In genomic region chr2:137220438-137220998, GRCh38 we compare ENCODE assay signal across 22 cellular contexts.
DNase-seq lines count a peak whose midpoint lies in the region; FAIRE-seq and TF ChIP-seq lines count a peak whose summit lies in the region.
"Had no signal": no experiment of that assay in that cellular context is flagged by ENCODE, and none has a peak within 500 bp of the region (broad histone marks: within the 10 kb centered on the region; RNA-seq: fewer than 3 reads in every experiment).

No MANE protein-coding gene starts in this region.

- H3K36me3 ChIP-seq in fibroblast of lung (ENCODE audit: control insufficient read depth, insufficient read depth, low read length) (no peaks in the 10 kb centered on the region), skeletal muscle satellite cell (ENCODE audit: insufficient read depth, low read length) (no peaks in the 10 kb centered on the region)
- H3K36me3 ChIP-seq: BLaER1 treated with 17β-estradiol and CSF1 and Interleukin-3, amounts not matched to agents 10 nM and 100 nM; prostate gland had no signal

- FAIRE-seq in urothelium cell line (lab: Jason Lieb, UNC) = no peak
- FAIRE-seq: HTR-8/SVneo had no signal

- no peaks in the 10 kb centered on the region for H3K9me3 ChIP-seq in fibroblast of lung (ENCODE audit: control insufficient read depth, insufficient read depth, low read depth, low read length)
- no peaks in the 10 kb centered on the region for H3K9me3 ChIP-seq in skeletal muscle satellite cell (replicated peaks; ENCODE audit: low read length)
- H3K9me3 ChIP-seq: BLaER1 treated with 17β-estradiol and CSF1 and Interleukin-3, amounts not matched to agents 10 nM and 100 nM; prostate gland had no signal

- H2AFZ ChIP-seq in fibroblast of lung (ENCODE audit: low read length) = no peak overlapping the region

- no peak for TF ChIP-seq CTCF in HFFc6 (IDR thresholded peaks at IDR 0.05)
- TF ChIP-seq CTCF in fibroblast of lung (conservative IDR thresholded peaks at IDR 0.05 in 1 of 2, IDR thresholded peaks at IDR 0.05 in 1 of 2; ENCODE audit: low read depth in 1 of 2, low read length in 2 of 2) = no peak

- DNase-seq in HFFc6 (peak; percentile 80), amniotic stem cell (lab: John Stamatoyannopoulos, UW) (peak; percentile 14), fibroblast of lung (ENCODE audit: low read depth in 2 of 2) (peak; percentile 43 to 73), urothelium cell line (ENCODE audit: low spot score) (no peak), NCI-H2029 (lab: John Stamatoyannopoulos, UW) (no peak), SHP77 (lab: John Stamatoyannopoulos, UW) (no peak)
- DNase-seq: activated CD8-positive, alpha-beta memory T cell treated with anti-CD3 and anti-CD28 coated beads for 24 hours; activated naive CD8-positive, alpha-beta T cell treated with anti-CD3 and anti-CD28 coated beads, Interleukin-2, amount 50 U/mL, for 24 hours; DND-41; islet precursor cell; mesendoderm; NCI-H510A treated with DMSO at 0.1 percent for 48 hours; SIG-M5; stimulated activated naive CD4-positive, alpha-beta T cell treated with Interleukin-2 at 50 U/mL for 16 hours; T-helper 9 cell; trophoblast cell had no signal

- peaks cover 39% of the 10 kb centered on the region for H3K4me1 Mint-ChIP-seq in HFFc6 (ENCODE audit: low read depth)
- H3K4me1 Mint-ChIP-seq: activated naive CD8-positive, alpha-beta T cell treated with anti-CD3 and anti-CD28 coated beads, Interleukin-2, amount 50 U/mL, for 24 hours; activated T-helper 17 cell treated with anti-CD3 and anti-CD28 coated beads, Interleukin-2, amount 50 U/mL, for 72 hours had no signal

- H3K4me3 ChIP-seq in fibroblast of lung (replicated peaks in 1 of 4; ENCODE audit: control extremely low read depth in 1 of 4, insufficient read depth in 1 of 4, low read depth in 3 of 4, low read length in 4 of 4) = no peak overlapping the region
- no peak overlapping the region for H3K4me3 ChIP-seq in skeletal muscle satellite cell (ENCODE audit: low read length)
- H3K4me3 ChIP-seq: BLaER1 treated with 17β-estradiol and CSF1 and Interleukin-3, amounts not matched to agents 10 nM and 100 nM; prostate gland had no signal

- H3K9ac ChIP-seq in fibroblast of lung (ENCODE audit: insufficient read depth, low read length) = no peak overlapping the region
- no peak overlapping the region for H3K9ac ChIP-seq in skeletal muscle satellite cell (ENCODE audit: low read depth, low read length)
- H3K9ac ChIP-seq: BLaER1 treated with 17β-estradiol and CSF1 and Interleukin-3, amounts not matched to agents 10 nM and 100 nM had no signal

- H3K27me3 ChIP-seq in fibroblast of lung (ENCODE audit: control insufficient read depth, insufficient read depth, low read length) (no peaks in the 10 kb centered on the region), skeletal muscle satellite cell (ENCODE audit: control insufficient read depth, insufficient read depth, low read length) (no peaks in the 10 kb centered on the region)
- H3K27me3 ChIP-seq: BLaER1 treated with 17β-estradiol and CSF1 and Interleukin-3, amounts not matched to agents 10 nM and 100 nM had no signal

- H3K27me3 Mint-ChIP-seq in HFFc6 (ENCODE audit: insufficient read depth) = no peaks in the 10 kb centered on the region
- H3K27me3 Mint-ChIP-seq: activated naive CD8-positive, alpha-beta T cell treated with anti-CD3 and anti-CD28 coated beads, Interleukin-2, amount 50 U/mL, for 24 hours; activated T-helper 17 cell treated with anti-CD3 and anti-CD28 coated beads, Interleukin-2, amount 50 U/mL, for 72 hours; natural killer cell treated with Interleukin-12 subunit alpha and Interleukin-12 subunit beta and Interleukin-15 and Interleukin-18, amount 100 ng/mL, for 72 hours had no signal

- peak overlapping the region; percentile 1; the same call in 1 of the 2 replicates for H3K4me3 Mint-ChIP-seq in HFFc6
- H3K4me3 Mint-ChIP-seq: activated naive CD8-positive, alpha-beta T cell treated with anti-CD3 and anti-CD28 coated beads, Interleukin-2, amount 50 U/mL, for 24 hours; activated T-helper 17 cell treated with anti-CD3 and anti-CD28 coated beads, Interleukin-2, amount 50 U/mL, for 72 hours; natural killer cell treated with Interleukin-12 subunit alpha and Interleukin-12 subunit beta and Interleukin-15 and Interleukin-18, amount 100 ng/mL, for 72 hours had no signal

- H3K4me1 ChIP-seq in fibroblast of lung (ENCODE audit: control insufficient read depth, extremely low read depth, insufficient read depth, low read length) (no peaks in the 10 kb centered on the region), skeletal muscle satellite cell (ENCODE audit: control insufficient read depth, insufficient read depth, low read length) (peaks cover 11% of the 10 kb centered on the region)
- H3K4me1 ChIP-seq: prostate gland had no signal

- peak overlapping the region; percentile 62 for H3K27ac Mint-ChIP-seq in HFFc6
- H3K27ac Mint-ChIP-seq: activated naive CD8-positive, alpha-beta T cell treated with anti-CD3 and anti-CD28 coated beads, Interleukin-2, amount 50 U/mL, for 24 hours; activated T-helper 17 cell treated with anti-CD3 and anti-CD28 coated beads, Interleukin-2, amount 50 U/mL, for 72 hours; natural killer cell treated with Interleukin-12 subunit alpha and Interleukin-12 subunit beta and Interleukin-15 and Interleukin-18, amount 100 ng/mL, for 72 hours had no signal

- no peaks in the 10 kb centered on the region for H3K79me2 ChIP-seq in fibroblast of lung (ENCODE audit: control insufficient read depth, insufficient read depth, low read length)

- H3K27ac ChIP-seq in fibroblast of lung (ENCODE audit: insufficient read depth, low read length) = no peak overlapping the region
- H3K27ac ChIP-seq: BLaER1 treated with 17β-estradiol and CSF1 and Interleukin-3, amounts not matched to agents 10 nM and 100 nM; prostate gland had no signal

- H3K36me3 Mint-ChIP-seq in HFFc6 (ENCODE audit: low read depth) = no peaks in the 10 kb centered on the region
- H3K36me3 Mint-ChIP-seq: natural killer cell treated with Interleukin-12 subunit alpha and Interleukin-12 subunit beta and Interleukin-15 and Interleukin-18, amount 100 ng/mL, for 72 hours had no signal

- no peaks in the 10 kb centered on the region for H3K9me3 Mint-ChIP-seq in HFFc6

- H4K20me1 ChIP-seq in fibroblast of lung (ENCODE audit: control insufficient read depth, extremely low read depth, insufficient read depth, low read length) = no peaks in the 10 kb centered on the region
- H4K20me1 ChIP-seq: BLaER1 treated with 17β-estradiol and CSF1 and Interleukin-3, amounts not matched to agents 10 nM and 100 nM had no signal

- no peak overlapping the region for H3K4me2 ChIP-seq in fibroblast of lung (ENCODE audit: extremely low read depth, insufficient read depth, low read length)
- H3K4me2 ChIP-seq in skeletal muscle satellite cell (ENCODE audit: low read length) = peak overlapping the region; percentile 30
- H3K4me2 ChIP-seq: BLaER1 treated with 17β-estradiol and CSF1 and Interleukin-3, amounts not matched to agents 10 nM and 100 nM had no signal

Comparison
In these comparisons a context has a peak if more than half of its experiments do, and no peak if none do; other contexts are left out.
1. DNase-seq: peak in HFFc6 (single experiment), amniotic stem cell (single experiment) and fibroblast of lung (2 of 2); none in urothelium cell line (single experiment), NCI-H2029 (single experiment) and SHP77 (0 of 2).